In the genomic region with DNA sequence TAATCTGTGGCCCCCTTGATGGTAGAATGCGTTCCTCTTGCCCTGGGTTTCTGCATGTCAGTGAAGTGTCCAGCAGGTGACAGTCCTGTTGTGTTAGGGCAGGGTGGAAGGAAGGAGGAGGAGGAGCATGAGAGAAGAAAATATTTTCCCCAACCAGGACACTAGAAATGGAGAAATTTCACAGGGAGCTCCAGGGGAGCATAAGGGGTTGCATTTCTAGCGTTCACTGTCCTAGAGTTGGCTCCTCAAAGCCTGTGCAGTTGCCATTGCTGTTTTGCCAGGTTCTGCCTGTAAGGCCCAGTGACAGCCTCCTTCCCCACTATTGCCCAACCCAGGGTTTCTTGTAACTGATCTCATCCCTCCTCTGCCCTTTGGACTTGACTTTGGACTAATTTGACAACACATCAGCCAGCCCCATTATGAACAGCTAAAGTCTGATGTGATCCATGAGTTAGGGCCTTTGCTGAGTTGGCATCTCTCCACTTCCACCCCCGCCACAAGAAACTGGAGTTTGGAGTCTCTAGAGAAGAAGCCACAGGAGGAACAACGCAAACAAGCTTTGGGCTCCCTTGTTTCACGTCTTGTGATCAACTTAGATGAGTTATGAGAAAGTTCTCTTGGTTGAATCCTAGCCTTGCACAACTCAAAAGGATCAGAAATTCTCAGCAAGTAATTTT, we compare ENCODE assay signal across 9 cellular contexts. TPM values are rescaled to one million over a fixed set of nuclear protein-coding genes. Genes with fewer than 3 reads are reported as not detected.
DNase-seq lines count a peak whose midpoint lies in the region; ATAC-seq and TF ChIP-seq lines count a peak whose summit lies in the region.
"Had no signal": no experiment of that assay in that cellular context is flagged by ENCODE, and none has a peak within 500 bp of the region (broad histone marks: within the 10 kb centered on the region; RNA-seq: fewer than 3 reads in every experiment).

No MANE protein-coding gene starts in this region.

- 80 to 86% methylated on average over 5 of the region's 5 CpGs for WGBS in body of pancreas, 2 donors
- 63 to 79% methylated on average over 5 of the region's 5 CpGs for WGBS in sigmoid colon, 2 donors

- H3K27me3 ChIP-seq in GM23338 (ENCODE audit: insufficient read depth), result no peaks in the 10 kb centered on the region
- H3K27me3 ChIP-seq in body of pancreas, result no peaks in the 10 kb centered on the region
- H3K27me3 ChIP-seq in sigmoid colon, result no peaks in the 10 kb centered on the region

- no peaks in the 10 kb centered on the region for H3K9me2 ChIP-seq in GM23338 (ENCODE audit: insufficient read depth)

- DNase-seq in GM23338 (ENCODE audit: low spot score), result peak; percentile 40
- DNase-seq in body of pancreas, result peak; percentile 50 to 79 (median 64)
- peak; percentile 33 for DNase-seq in islet precursor cell
- DNase-seq in sigmoid colon, result peak; percentile 80
- no peak for DNase-seq in GF-D8 (lab: John Stamatoyannopoulos, UW)
- no peak for DNase-seq in activated T-cell treated with anti-CD3 and anti-CD28 coated beads for 4 hours
- DNase-seq in DMS153 (lab: John Stamatoyannopoulos, UW), result no peak
- no peak for DNase-seq in natural killer cell
- DNase-seq: NCI-H1417 had no signal

- no peaks in the 10 kb centered on the region for H3F3A ChIP-seq in GM23338 (replicated peaks; ENCODE audit: low read depth)

- H3K4me1 ChIP-seq in GM23338 (ENCODE audit: insufficient read depth) (no peaks in the 10 kb centered on the region), body of pancreas (peaks cover 16% of the 10 kb centered on the region), sigmoid colon (no peaks in the 10 kb centered on the region)

- H3K79me2 ChIP-seq in GM23338 (replicated peaks; ENCODE audit: insufficient read depth), result no peaks in the 10 kb centered on the region

- H4K20me1 ChIP-seq in GM23338 (replicated peaks; ENCODE audit: insufficient read depth), result no peaks in the 10 kb centered on the region

- H3K4me1 Mint-ChIP-seq in GM23338 (peaks cover 3% of the 10 kb centered on the region; the same call in 1 of the 3 replicates), natural killer cell (no peaks in the 10 kb centered on the region)

- H2AFZ ChIP-seq in GM23338, result no peak overlapping the region

- H3K27ac ChIP-seq in GM23338 (ENCODE audit: low read depth) (no peak overlapping the region), body of pancreas (peak overlapping the region in 2 of 4 donors; percentile 47 to 56), sigmoid colon (peak overlapping the region in 1 of 4 donors; percentile 39)

- H3K27me3 Mint-ChIP-seq in GM23338 (ENCODE audit: insufficient read depth, low read depth, poor library complexity), result no peaks in the 10 kb centered on the region
- no peaks in the 10 kb centered on the region for H3K27me3 Mint-ChIP-seq in natural killer cell (ENCODE audit: low read depth in 2 of 2)

- H3K36me3 Mint-ChIP-seq in GM23338 (ENCODE audit: low read depth) (no peaks in the 10 kb centered on the region), natural killer cell (no peaks in the 10 kb centered on the region)

- no peak for ATAC-seq in GM23338
- peak; percentile 95 for ATAC-seq in body of pancreas
- no peak for ATAC-seq in natural killer cell

- no peak overlapping the region for H3K27ac Mint-ChIP-seq in GM23338
- H3K27ac Mint-ChIP-seq in natural killer cell, result no peak overlapping the region

- intact Hi-C loops in body of pancreas (cut with DNase I) (no loop called here), sigmoid colon (cut with DNase I) (no loop called here), natural killer cell (cut with micrococcal nuclease) (no loop called here)

- TF ChIP-seq EP300 in sigmoid colon (IDR thresholded peaks at IDR 0.05), result no peak

- TF ChIP-seq CTCF in GM23338 (conservative IDR thresholded peaks at IDR 0.05; ENCODE audit: low read depth in 2 of 2), result peak in 1 of 2 experiments; percentile 28; a peak in 1 of 4 replicates
- TF ChIP-seq CTCF in body of pancreas (IDR thresholded peaks at IDR 0.05), result peak in 2 of 7 experiments; percentile 11 to 22
- TF ChIP-seq CTCF in sigmoid colon (IDR thresholded peaks at IDR 0.05), result no peak
- TF ChIP-seq CTCF in natural killer cell (IDR thresholded peaks at IDR 0.05), result no peak

- TF ChIP-seq POLR2A in body of pancreas (IDR thresholded peaks at IDR 0.05) (no peak), sigmoid colon (IDR thresholded peaks at IDR 0.05) (no peak)

- H3K9me3 Mint-ChIP-seq in GM23338 (no peaks in the 10 kb centered on the region), natural killer cell (no peaks in the 10 kb centered on the region)

- no peaks in the 10 kb centered on the region for H3K36me3 ChIP-seq in GM23338 (ENCODE audit: insufficient read depth)
- no peaks in the 10 kb centered on the region for H3K36me3 ChIP-seq in body of pancreas (replicated peaks in 1 of 2; ENCODE audit: insufficient read depth in 1 of 2, low read depth in 2 of 2)
- H3K36me3 ChIP-seq in sigmoid colon, result no peaks in the 10 kb centered on the region

- H3K4me3 Mint-ChIP-seq in GM23338, result no peak overlapping the region
- H3K4me3 Mint-ChIP-seq in natural killer cell, result no peak overlapping the region

- H3K9me3 ChIP-seq in body of pancreas (no peaks in the 10 kb centered on the region), sigmoid colon (no peaks in the 10 kb centered on the region)

- H3K4me3 ChIP-seq in GM23338 (no peak overlapping the region), body of pancreas (no peak overlapping the region), sigmoid colon (no peak overlapping the region)

- H3K4me2 ChIP-seq in GM23338, result no peak overlapping the region

TF ChIP-seq in GM23338, 12 proteins besides CTCF, POLR2A, EP300 and RAD21 (continues in another document):
- no peak for TF ChIP-seq EZH2 (IDR thresholded peaks at IDR 0.05; ENCODE audit: low read depth, unreplicated experiment)
- no peak for TF ChIP-seq ZNF331 (CRISPR knock-in tag; IDR thresholded peaks at IDR 0.05; ENCODE audit: low read depth)
- no peak for TF ChIP-seq EZH2phosphoT487 (IDR thresholded peaks at IDR 0.05; ENCODE audit: unreplicated experiment)
- no peak for TF ChIP-seq STAT1 (IDR thresholded peaks at IDR 0.05; ENCODE audit: unreplicated experiment)
- no peak for TF ChIP-seq POLR2AphosphoS5 (IDR thresholded peaks at IDR 0.05; ENCODE audit: low read depth)
- no peak for TF ChIP-seq JUNB (IDR thresholded peaks at IDR 0.05; ENCODE audit: unreplicated experiment)
- TF ChIP-seq NANOG (IDR thresholded peaks at IDR 0.05; ENCODE audit: borderline replicate concordance), result no peak
- TF ChIP-seq, protein P1, sequence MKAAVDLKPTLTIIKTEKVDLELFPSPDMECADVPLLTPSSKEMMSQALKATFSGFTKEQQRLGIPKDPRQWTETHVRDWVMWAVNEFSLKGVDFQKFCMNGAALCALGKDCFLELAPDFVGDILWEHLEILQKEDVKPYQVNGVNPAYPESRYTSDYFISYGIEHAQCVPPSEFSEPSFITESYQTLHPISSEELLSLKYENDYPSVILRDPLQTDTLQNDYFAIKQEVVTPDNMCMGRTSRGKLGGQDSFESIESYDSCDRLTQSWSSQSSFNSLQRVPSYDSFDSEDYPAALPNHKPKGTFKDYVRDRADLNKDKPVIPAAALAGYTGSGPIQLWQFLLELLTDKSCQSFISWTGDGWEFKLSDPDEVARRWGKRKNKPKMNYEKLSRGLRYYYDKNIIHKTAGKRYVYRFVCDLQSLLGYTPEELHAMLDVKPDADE (IDR thresholded peaks at IDR 0.05), result no peak
- TF ChIP-seq, protein P2, sequence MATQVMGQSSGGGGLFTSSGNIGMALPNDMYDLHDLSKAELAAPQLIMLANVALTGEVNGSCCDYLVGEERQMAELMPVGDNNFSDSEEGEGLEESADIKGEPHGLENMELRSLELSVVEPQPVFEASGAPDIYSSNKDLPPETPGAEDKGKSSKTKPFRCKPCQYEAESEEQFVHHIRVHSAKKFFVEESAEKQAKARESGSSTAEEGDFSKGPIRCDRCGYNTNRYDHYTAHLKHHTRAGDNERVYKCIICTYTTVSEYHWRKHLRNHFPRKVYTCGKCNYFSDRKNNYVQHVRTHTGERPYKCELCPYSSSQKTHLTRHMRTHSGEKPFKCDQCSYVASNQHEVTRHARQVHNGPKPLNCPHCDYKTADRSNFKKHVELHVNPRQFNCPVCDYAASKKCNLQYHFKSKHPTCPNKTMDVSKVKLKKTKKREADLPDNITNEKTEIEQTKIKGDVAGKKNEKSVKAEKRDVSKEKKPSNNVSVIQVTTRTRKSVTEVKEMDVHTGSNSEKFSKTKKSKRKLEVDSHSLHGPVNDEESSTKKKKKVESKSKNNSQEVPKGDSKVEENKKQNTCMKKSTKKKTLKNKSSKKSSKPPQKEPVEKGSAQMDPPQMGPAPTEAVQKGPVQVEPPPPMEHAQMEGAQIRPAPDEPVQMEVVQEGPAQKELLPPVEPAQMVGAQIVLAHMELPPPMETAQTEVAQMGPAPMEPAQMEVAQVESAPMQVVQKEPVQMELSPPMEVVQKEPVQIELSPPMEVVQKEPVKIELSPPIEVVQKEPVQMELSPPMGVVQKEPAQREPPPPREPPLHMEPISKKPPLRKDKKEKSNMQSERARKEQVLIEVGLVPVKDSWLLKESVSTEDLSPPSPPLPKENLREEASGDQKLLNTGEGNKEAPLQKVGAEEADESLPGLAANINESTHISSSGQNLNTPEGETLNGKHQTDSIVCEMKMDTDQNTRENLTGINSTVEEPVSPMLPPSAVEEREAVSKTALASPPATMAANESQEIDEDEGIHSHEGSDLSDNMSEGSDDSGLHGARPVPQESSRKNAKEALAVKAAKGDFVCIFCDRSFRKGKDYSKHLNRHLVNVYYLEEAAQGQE (IDR thresholded peaks at IDR 0.05; ENCODE audit: unreplicated experiment), result no peak
- TF ChIP-seq ZNF114 (CRISPR knock-in tag; IDR thresholded peaks at IDR 0.05), result no peak

RNA-seq across cellular contexts. Expression of a gene that starts 14.0 kb away (rescaled TPM):
- total RNA-seq in GM23338 (2014; rRNA removed; shearing (Covaris generic)), result 4.3 and 4.4 TPM in 2 replicates
- 3.3 and 4.8 TPM in 2 replicates for polyA plus RNA-seq in GM23338 (2016; fragmentation: Nextera tagmentation; extraction: Ambion mirVana)
- 10 to 100 TPM in 1 of 2 donors, 1 to 10 TPM in 1; 9.9 to 15.6 TPM for total RNA-seq in body of pancreas
- total RNA-seq in sigmoid colon, result 10 to 100 TPM in 3 of 4 donors, 1 to 10 TPM in 1; 9.6 to 16.1 (median 13.3) TPM
- 1 to 10 TPM; 2.5 to 8.4 (median 5.4) TPM for polyA plus RNA-seq in sigmoid colon
- total RNA-seq in natural killer cell, result 1 to 10 TPM; 1.9 to 4.7 (median 1.9) TPM

Comparison
In these comparisons a context has a peak if more than half of its experiments do, and no peak if none do; other contexts are left out.
1. DNase-seq: peak in GM23338 (single experiment), body of pancreas (4 of 4), islet precursor cell (single experiment) and sigmoid colon (single experiment); none in GF-D8 (single experiment), activated T-cell treated with anti-CD3 and anti-CD28 coated beads for 4 hours (single experiment), DMS153 (single experiment) and natural killer cell (single experiment).